8 cellular contexts compared by ENCODE assay signal in the genomic region with DNA sequence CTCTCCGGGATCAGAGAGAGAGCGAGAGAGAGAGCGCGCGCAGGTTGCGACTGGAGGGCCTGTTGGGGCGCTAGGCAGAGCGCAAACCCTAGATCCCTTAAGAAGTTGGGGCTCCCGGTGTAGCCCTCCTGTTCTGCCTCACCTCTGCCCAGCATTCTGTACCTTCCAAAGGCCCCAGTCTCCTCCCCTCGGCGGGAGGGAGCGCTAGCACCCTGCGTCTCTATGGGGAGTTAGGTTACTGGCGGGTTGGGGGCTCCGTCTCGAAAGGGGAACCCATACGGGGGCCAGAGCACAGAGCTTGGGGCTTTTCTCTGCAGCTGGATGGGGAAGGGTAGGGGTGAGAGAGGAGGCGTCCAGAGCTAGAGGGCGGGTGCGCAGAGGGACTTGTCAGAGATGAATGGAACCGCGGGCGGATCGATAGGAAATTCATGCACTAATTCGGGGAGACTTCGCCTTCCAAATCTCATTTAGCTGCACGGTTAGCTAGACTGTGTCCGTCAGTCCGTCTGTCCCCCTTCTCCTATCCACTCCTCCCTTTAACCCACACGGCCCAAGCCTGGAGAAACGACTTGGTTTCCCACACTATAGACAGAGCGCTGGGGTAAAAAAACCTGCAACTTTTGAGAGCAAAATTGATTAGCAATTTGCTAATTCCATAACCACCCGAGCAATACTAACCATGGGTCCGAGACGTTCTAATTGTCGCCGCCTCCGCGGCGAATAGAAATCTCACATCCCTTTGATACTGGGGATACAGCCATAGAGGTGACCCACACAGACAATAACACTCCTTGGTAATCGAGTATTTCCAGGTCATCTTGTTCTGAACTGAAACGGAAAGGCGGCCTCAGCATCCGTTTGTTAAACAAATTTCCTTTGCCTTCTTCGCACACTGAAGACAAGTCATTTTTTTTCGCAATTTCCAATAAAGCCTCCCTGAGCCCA. TPM values are rescaled to one million over a fixed set of nuclear protein-coding genes. Genes with fewer than 3 reads are reported as not detected.
DNase-seq lines count a peak whose midpoint lies in the region; FAIRE-seq and TF ChIP-seq lines count a peak whose summit lies in the region.

No MANE protein-coding gene starts in this region.

- TF ChIP-seq POLR2A in GM19193 (IDR thresholded peaks at IDR 0.05; ENCODE audit: extremely low read depth, insufficient read depth, insufficient read length) (peak; percentile 16), Peyer's patch (IDR thresholded peaks at IDR 0.05) (no peak), esophagus squamous epithelium (IDR thresholded peaks at IDR 0.05) (no peak)

- 18 to 27% methylated on average over 25 to 29 of the region's 46 CpGs for WGBS in esophagus squamous epithelium, 2 donors

- H3K36me3 ChIP-seq in Peyer's patch = peaks cover 0 to 4% (median 0%) of the 10 kb centered on the region in 3 donors
- H3K36me3 ChIP-seq in esophagus squamous epithelium = no peaks in the 10 kb centered on the region

- intact Hi-C loops in esophagus squamous epithelium (cut with DNase I) = loop anchor here (5.0 kb wide), 1 partner anchor 37 kb away; no protein-coding TSS in a partner anchor

- H3K27ac ChIP-seq in Peyer's patch (peak overlapping the region; percentile 77 to 92 (median 82)), esophagus squamous epithelium (peak overlapping the region; percentile 88 to 96 (median 92))

- H3K4me1 ChIP-seq in Peyer's patch = peaks cover 0 to 59% (median 5%) of the 10 kb centered on the region in 4 donors
- peaks cover 0 to 92% (median 45%) of the 10 kb centered on the region in 3 donors for H3K4me1 ChIP-seq in esophagus squamous epithelium

- FAIRE-seq in GM19239 (lab: Jason Lieb, UNC) = no peak

- no peak for TF ChIP-seq CTCF in Peyer's patch (IDR thresholded peaks at IDR 0.05)
- no peak for TF ChIP-seq CTCF in esophagus squamous epithelium (IDR thresholded peaks at IDR 0.05)

- H3K4me3 ChIP-seq in Peyer's patch (peak overlapping the region; percentile 60 to 82 (median 65)), esophagus squamous epithelium (peak overlapping the region; percentile 49 to 83 (median 61)), skeletal muscle cell (ENCODE audit: low read depth, low read length) (peak overlapping the region; percentile 53)

- H3K27me3 ChIP-seq in Peyer's patch = no peaks in the 10 kb centered on the region
- H3K27me3 ChIP-seq in esophagus squamous epithelium = peaks cover 0 to 100% (median 4%) of the 10 kb centered on the region in 4 donors

- DNase-seq in A172 (ENCODE audit: low spot score) (peak; percentile 51), Peyer's patch (peak in 1 of 3 donors; percentile 55), esophagus squamous epithelium (lab: John Stamatoyannopoulos, UW) (no peak), skeletal muscle cell (ENCODE audit: low read depth) (no peak), GM19239 (ENCODE audit: insufficient read length, low spot score) (no peak), SKM-1 (lab: John Stamatoyannopoulos, UW; ENCODE audit: unreplicated experiment) (no peak), hippocampal formation (lab: John Stamatoyannopoulos, UW) (no peak)

- H3K9me3 ChIP-seq in Peyer's patch (no peaks in the 10 kb centered on the region), esophagus squamous epithelium (no peaks in the 10 kb centered on the region)

RNA-seq across cellular contexts. Expression of gene HOXB4, which starts 0.7 kb away (rescaled TPM):
- 5.1 and 6.3 TPM in 2 replicates for total RNA-seq in A172 (2014; rRNA removed; shearing (Covaris generic))
- 1 to 10 TPM; 1.8 to 6.6 (median 5.1) TPM for total RNA-seq in Peyer's patch
- 1 to 10 TPM in 3 of 4 donors, under 1 TPM in 1; 0.27 to 2.9 (median 1.8) TPM for total RNA-seq in esophagus squamous epithelium

RNA-seq across cellular contexts. Expression of gene HOXB3, which starts 11.2 kb away (rescaled TPM):
- total RNA-seq in A172 (2014; rRNA removed; shearing (Covaris generic)) = 20.1 and 24.1 TPM in 2 replicates
- total RNA-seq in Peyer's patch (10 to 100 TPM; 37.0 to 89.3 (median 65.4) TPM), esophagus squamous epithelium (10 to 100 TPM in 1 of 4 donors, 1 to 10 TPM in 3; 2.5 to 11.1 (median 5.8) TPM)

RNA-seq across cellular contexts. Expression of gene HOXB5, which starts 14.7 kb away (rescaled TPM):
- total RNA-seq in A172 (2014; rRNA removed; shearing (Covaris generic)) = 2.0 and 2.4 TPM in 2 replicates
- total RNA-seq in Peyer's patch (10 to 100 TPM in 3 of 4 donors, 1 to 10 TPM in 1; 7.7 to 22.5 (median 15.0) TPM), esophagus squamous epithelium (not detected)

RNA-seq across cellular contexts. Expression of gene HOXB6, which starts 25.9 kb away (rescaled TPM):
- total RNA-seq in A172 (2014; rRNA removed; shearing (Covaris generic)) = 40.2 and 58.7 TPM in 2 replicates
- total RNA-seq in Peyer's patch (10 to 100 TPM; 34.3 to 98.4 (median 66.7) TPM), esophagus squamous epithelium (1 to 10 TPM in 2 of 4 donors, not detected in 2; 1.3 to 3.1 TPM)

RNA-seq across cellular contexts. Expression of gene HOXB7, which starts 31.9 kb away (rescaled TPM):
- total RNA-seq in A172 (2014; rRNA removed; shearing (Covaris generic)) = 22.4 and 24.7 TPM in 2 replicates
- total RNA-seq in Peyer's patch (10 to 100 TPM; 10.7 to 22.8 (median 19.0) TPM), esophagus squamous epithelium (under 1 TPM in 2 of 4 donors, not detected in 2; 0.38 to 0.64 TPM)
